In the genomic region with DNA sequence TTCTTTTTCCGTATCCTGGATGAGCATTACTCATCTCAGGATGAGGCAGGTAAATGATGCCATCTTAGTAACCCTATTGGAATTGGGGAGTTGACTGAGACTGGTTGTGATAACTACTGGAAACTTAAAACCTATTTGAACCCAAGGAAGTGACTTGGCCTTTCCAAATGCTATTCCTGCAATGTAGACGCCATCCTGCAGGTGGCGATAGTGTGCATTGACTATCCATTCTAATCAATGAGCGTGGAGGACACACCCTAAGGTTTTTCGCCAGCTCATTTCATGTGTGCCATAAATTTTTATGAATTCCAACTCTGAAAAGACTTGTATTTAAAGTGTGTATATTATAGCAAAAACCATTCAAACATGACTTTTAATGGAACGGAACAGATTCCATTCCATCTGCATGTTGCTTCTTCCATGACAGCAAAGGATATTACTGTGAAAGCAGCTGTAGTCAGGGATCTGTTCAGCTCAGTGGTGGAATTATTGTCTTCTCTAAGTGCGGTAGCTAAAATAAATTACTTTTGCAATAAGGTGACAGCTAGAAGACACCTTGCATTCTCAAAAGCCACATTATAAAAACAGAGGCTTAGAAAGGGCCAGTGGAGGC, we compare ENCODE assay signal across 9 cellular contexts. TPM values are rescaled to one million over a fixed set of nuclear protein-coding genes. Genes with fewer than 3 reads are reported as not detected.
DNase-seq lines count a peak whose midpoint lies in the region; FAIRE-seq and TF ChIP-seq lines count a peak whose summit lies in the region.
"Had no signal": no experiment of that assay in that cellular context is flagged by ENCODE, and none has a peak within 500 bp of the region (broad histone marks: within the 10 kb centered on the region; RNA-seq: fewer than 3 reads in every experiment).

No MANE protein-coding gene starts in this region.

- no peak overlapping the region for H3K4me2 ChIP-seq in smooth muscle cell

- no peaks in the 10 kb centered on the region for H3K79me2 ChIP-seq in smooth muscle cell (ENCODE audit: low read depth)

- TF ChIP-seq CTCF in colonic mucosa (IDR thresholded peaks at IDR 0.05), result peak; percentile 85
- peak; percentile 54 for TF ChIP-seq CTCF in smooth muscle cell (IDR thresholded peaks at IDR 0.05; ENCODE audit: borderline replicate concordance, insufficient read depth, poor library complexity, severe bottlenecking)
- no peak for TF ChIP-seq CTCF in ovary (IDR thresholded peaks at IDR 0.05)

- no peak for FAIRE-seq in RCC 7860 (lab: Jason Lieb, UNC)

- WGBS in smooth muscle cell (ENCODE audit: low lambda C conversion rate), result 49% methylated on average over 7 of the region's 7 CpGs
- WGBS in ovary, 3 donors, result 41 to 46% (median 43%) methylated on average over 7 of the region's 7 CpGs

- H3K27ac ChIP-seq in colonic mucosa (no peak overlapping the region), smooth muscle cell (ENCODE audit: low read depth) (no peak overlapping the region), ovary (no peak overlapping the region)
- H3K27ac ChIP-seq: BLaER1 treated with 17β-estradiol and CSF1 and Interleukin-3, amounts not matched to agents 10 nM and 100 nM had no signal

- H3K9me3 ChIP-seq in colonic mucosa (no peaks in the 10 kb centered on the region), smooth muscle cell (replicated peaks; ENCODE audit: low read depth) (peaks cover 7% of the 10 kb centered on the region), ovary (no peaks in the 10 kb centered on the region)

- H3K9ac ChIP-seq in colonic mucosa (ENCODE audit: low read depth in 2 of 2, low read length in 2 of 2), result no peak overlapping the region
- no peak overlapping the region for H3K9ac ChIP-seq in smooth muscle cell (ENCODE audit: low read depth)
- H3K9ac ChIP-seq: BLaER1 treated with 17β-estradiol and CSF1 and Interleukin-3, amounts not matched to agents 10 nM and 100 nM had no signal

- TF ChIP-seq POLR2A in ovary (IDR thresholded peaks at IDR 0.05), result no peak

- H3K27me3 ChIP-seq in colonic mucosa, result no peaks in the 10 kb centered on the region
- no peaks in the 10 kb centered on the region for H3K27me3 ChIP-seq in smooth muscle cell (ENCODE audit: low read depth)
- no peaks in the 10 kb centered on the region for H3K27me3 ChIP-seq in ovary
- H3K27me3 ChIP-seq: BLaER1 treated with 17β-estradiol and CSF1 and Interleukin-3, amounts not matched to agents 10 nM and 100 nM had no signal

- H2AFZ ChIP-seq in smooth muscle cell (ENCODE audit: low read depth), result no peak overlapping the region

- no peaks in the 10 kb centered on the region for H3F3A ChIP-seq in smooth muscle cell (ENCODE audit: low read depth)

- H3K4me3 ChIP-seq in colonic mucosa (no peak overlapping the region), smooth muscle cell (no peak overlapping the region), ovary (no peak overlapping the region)
- H3K4me3 ChIP-seq: BLaER1 treated with 17β-estradiol and CSF1 and Interleukin-3, amounts not matched to agents 10 nM and 100 nM had no signal

- no peaks in the 10 kb centered on the region for H4K20me1 ChIP-seq in smooth muscle cell (ENCODE audit: low read depth)
- H4K20me1 ChIP-seq: BLaER1 treated with 17β-estradiol and CSF1 and Interleukin-3, amounts not matched to agents 10 nM and 100 nM had no signal

- intact Hi-C loops in colonic mucosa (cut with DNase I) (no loop called here), ovary (cut with DNase I) (no loop called here)

- H3K4me1 ChIP-seq in colonic mucosa (no peaks in the 10 kb centered on the region), smooth muscle cell (ENCODE audit: low read depth) (peaks cover 9% of the 10 kb centered on the region), ovary (ENCODE audit: insufficient read depth) (no peaks in the 10 kb centered on the region)

- peak in 2 of 3 experiments; percentile 4 to 40 for DNase-seq in NCI-H1417 (lab: John Stamatoyannopoulos, UW)
- no peak for DNase-seq in NCI-H1417 treated with DMSO at 0.1 percent for 48 hours (lab: John Stamatoyannopoulos, UW)
- peak; percentile 48 for DNase-seq in NCI-H146 (lab: John Stamatoyannopoulos, UW)
- peak; percentile 87 for DNase-seq in colonic mucosa
- DNase-seq in smooth muscle cell (lab: John Stamatoyannopoulos, UW; ENCODE audit: unreplicated experiment), result no peak
- no peak for DNase-seq in ovary
- DNase-seq in Ammon's horn (ENCODE audit: low spot score), result no peak
- DNase-seq in RCC 7860 (ENCODE audit: low spot score), result no peak

- H3K36me3 ChIP-seq in colonic mucosa (no peaks in the 10 kb centered on the region), smooth muscle cell (ENCODE audit: low read depth) (no peaks in the 10 kb centered on the region), ovary (no peaks in the 10 kb centered on the region)

- TF ChIP-seq EP300 in ovary (IDR thresholded peaks at IDR 0.05), result no peak

RNA-seq across cellular contexts. Expression of a gene that starts 55.3 kb away (rescaled TPM):
- total RNA-seq in colonic mucosa, result 1 to 10 TPM; 5.1 to 5.5 TPM
- 2.0 and 2.2 TPM in 2 replicates for total RNA-seq in smooth muscle cell
- polyA plus RNA-seq in smooth muscle cell, result 3.9 and 4.0 TPM in 2 replicates
- 1 to 10 TPM in 2 of 7 donors, under 1 TPM in 5; 0.36 to 1.5 (median 0.82) TPM for total RNA-seq in ovary
- under 1 TPM; 0.65 to 0.88 TPM for polyA plus RNA-seq in ovary

Comparison
In these comparisons a context has a peak if more than half of its experiments do, and no peak if none do; other contexts are left out.
1. DNase-seq: peak in NCI-H1417 (2 of 3), NCI-H146 (single experiment) and colonic mucosa (single experiment); none in NCI-H1417 treated with DMSO at 0.1 percent for 48 hours (single experiment), smooth muscle cell (single experiment), ovary (0 of 5), Ammon's horn (single experiment) and RCC 7860 (single experiment).
2. CTCF ChIP-seq: peak in colonic mucosa (single experiment) and smooth muscle cell (single experiment); none in ovary (0 of 3).